Comparison of ENCODE assay signal across 11 cellular contexts in the genomic region with DNA sequence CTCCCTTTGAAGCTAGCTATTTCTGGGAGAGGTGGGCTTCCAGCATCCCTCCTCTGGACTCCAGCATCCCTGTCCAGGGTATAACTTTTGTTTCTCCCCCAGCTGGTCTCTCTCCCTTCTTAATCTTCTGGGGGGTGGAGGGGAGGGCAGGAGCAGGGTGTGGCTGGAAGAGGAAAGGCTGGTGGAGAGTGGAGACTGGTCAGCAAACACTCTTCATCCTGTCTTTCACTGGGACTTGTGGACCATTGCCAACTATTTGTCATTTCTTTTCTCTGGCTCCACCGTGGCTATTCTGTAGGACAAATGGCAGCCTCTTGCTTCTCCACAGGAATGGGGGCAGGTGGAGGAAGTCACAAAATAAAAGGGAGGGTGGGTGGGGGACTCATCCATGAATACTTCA. TPM values are rescaled to one million over a fixed set of nuclear protein-coding genes. Genes with fewer than 3 reads are reported as not detected.
DNase-seq lines count a peak whose midpoint lies in the region; ATAC-seq, FAIRE-seq and TF ChIP-seq lines count a peak whose summit lies in the region.
"Had no signal": no experiment of that assay in that cellular context is flagged by ENCODE, and none has a peak within 500 bp of the region (broad histone marks: within the 10 kb centered on the region; RNA-seq: fewer than 3 reads in every experiment).

No MANE protein-coding gene starts in this region.

- no peaks in the 10 kb centered on the region for H3K27me3 ChIP-seq in IMR-90 (ENCODE audit: control insufficient read depth, insufficient read depth, low read length)
- H3K27me3 ChIP-seq in astrocyte (ENCODE audit: insufficient read depth, low read length) = no peaks in the 10 kb centered on the region
- no peaks in the 10 kb centered on the region for H3K27me3 ChIP-seq in testis
- no peaks in the 10 kb centered on the region for H3K27me3 ChIP-seq in HAP-1 (ENCODE audit: low read depth)

- peak overlapping the region; percentile 69; the same call in 2 of the 3 replicates for H2BK15ac ChIP-seq in IMR-90 (ENCODE audit: low read depth, low read length)

- in situ Hi-C loops in IMR-90 (cut with MboI; ENCODE audit: low sequenced_read_pairs) (no loop called here), HAP-1 (cut with MboI; ENCODE audit: low sequenced_read_pairs) (no loop called here)

- POLR2A ChIA-PET in IMR-90 (lab: Charles Lee; ENCODE audit: unreplicated experiment) = no interaction called here

- H3K9me3 Mint-ChIP-seq in astrocyte (ENCODE audit: unreplicated experiment) = no peaks in the 10 kb centered on the region

- peak overlapping the region; percentile 81 for H2AFZ ChIP-seq in IMR-90 (replicated peaks; ENCODE audit: low read length, poor library complexity)
- no peak overlapping the region for H2AFZ ChIP-seq in astrocyte (ENCODE audit: low read depth, low read length)

- no peak for ATAC-seq in IMR-90 (ENCODE audit: low read depth)
- peak; percentile 72 for ATAC-seq in left ventricle myocardium superior
- no peak for ATAC-seq in GM19455 (IDR thresholded peaks at IDR 0.05; ENCODE audit: unreplicated experiment)

- dilution Hi-C loops in IMR-90 (cut with HindIII; ENCODE audit: low sequenced_read_pairs, unreplicated experiment) = no loop called here

- FAIRE-seq in astrocyte (lab: Jason Lieb, UNC) = no peak
- FAIRE-seq: GM18507 had no signal

- TF ChIP-seq CTCF in IMR-90 (conservative IDR thresholded peaks at IDR 0.05; ENCODE audit: low read depth, low read length) = no peak
- TF ChIP-seq CTCF in astrocyte (IDR thresholded peaks at IDR 0.05; ENCODE audit: insufficient read depth, low read depth, low read length) = no peak
- no peak for TF ChIP-seq CTCF in testis (IDR thresholded peaks at IDR 0.05)

- peaks cover 0 to 4% of the 10 kb centered on the region in 2 experiments; a peak in 2 of 4 replicates for H3K79me1 ChIP-seq in IMR-90 (ENCODE audit: low read depth in 1 of 2, low read length in 2 of 2)

- H4K91ac ChIP-seq in IMR-90 (ENCODE audit: insufficient read depth, low read depth, low read length) = peak overlapping the region; percentile 86

- TF ChIP-seq POLR2A in IMR-90 (IDR thresholded peaks at IDR 0.05; ENCODE audit: low read depth, low read length) (no peak), testis (IDR thresholded peaks at IDR 0.05) (no peak)

- peak overlapping the region; percentile 51 for H2AK9ac ChIP-seq in IMR-90 (replicated peaks; ENCODE audit: low read depth, low read length, poor library complexity)

- no CpG with 5 or more reads among the region's 1 CpG for WGBS in IMR-90 (ENCODE audit: extremely low coverage in 2 of 2, insufficient read length in 1 of 2), 2 experiments
- WGBS in testis, 2 donors = 31 to 36% methylated on average over 1 of the region's 1 CpG

- peak overlapping the region; percentile 75 for H3K4ac ChIP-seq in IMR-90 (ENCODE audit: low read depth, low read length)

- H3K9me1 ChIP-seq in IMR-90 (ENCODE audit: insufficient read depth, low read length) = peaks cover 16% of the 10 kb centered on the region

- H3K4me3 Mint-ChIP-seq in astrocyte (ENCODE audit: unreplicated experiment) = no peak overlapping the region

- H4K8ac ChIP-seq in IMR-90 (ENCODE audit: low read depth in 2 of 2, low read length in 2 of 2) = peak overlapping the region; percentile 47 to 85; a peak in 2 of 4 replicates

- H2BK5ac ChIP-seq in IMR-90 (ENCODE audit: low read depth, low read length, poor library complexity, severe bottlenecking) = no peak overlapping the region

- 0 out of 2 replicates have a peak overlapping the region, but pooled peaks have one; percentile 0 for H4K5ac ChIP-seq in IMR-90 (ENCODE audit: low read depth, low read length)

- peak overlapping the region; percentile 19 for H3K27ac Mint-ChIP-seq in astrocyte (ENCODE audit: unreplicated experiment)

- H3K14ac ChIP-seq in IMR-90 (replicated peaks; ENCODE audit: low read depth, low read length) = peak overlapping the region; percentile 79

- H3K9me3 ChIP-seq in IMR-90 (ENCODE audit: control insufficient read depth, insufficient read depth, low read length) = no peaks in the 10 kb centered on the region
- no peaks in the 10 kb centered on the region for H3K9me3 ChIP-seq in astrocyte (ENCODE audit: insufficient read depth, low read depth, low read length)
- no peaks in the 10 kb centered on the region for H3K9me3 ChIP-seq in testis
- no peaks in the 10 kb centered on the region for H3K9me3 ChIP-seq in HAP-1

- H3K9ac ChIP-seq in IMR-90 (ENCODE audit: low read depth, low read length) = no peak overlapping the region
- peak overlapping the region; percentile 15 for H3K9ac ChIP-seq in astrocyte (ENCODE audit: low read length)

- peak overlapping the region; percentile 54; the same call in 1 of the 2 replicates for H3K18ac ChIP-seq in IMR-90 (ENCODE audit: low read depth, low read length)

- H3K4me1 Mint-ChIP-seq in astrocyte (ENCODE audit: low read depth, unreplicated experiment) = peaks cover 23% of the 10 kb centered on the region

- intact Hi-C loops in IMR-90 (cut with micrococcal nuclease) = loop anchor here (1.0 kb wide), 1 partner anchor 12 kb away; no protein-coding TSS in a partner anchor
- intact Hi-C loops in left ventricle myocardium superior (cut with micrococcal nuclease) = no loop called here
- intact Hi-C loops in testis (cut with DNase I; ENCODE audit: low total_unique reads) = no loop called here

- peak overlapping the region; percentile 73 for H2AK5ac ChIP-seq in IMR-90 (ENCODE audit: low read depth, low read length)

- TF ChIP-seq RAD21 in IMR-90 (IDR thresholded peaks at IDR 0.05; ENCODE audit: low read length) = no peak

- no peaks in the 10 kb centered on the region for H3K79me2 ChIP-seq in astrocyte (ENCODE audit: insufficient read depth, low read length)

- no TSS peak for BruUV-seq in IMR-90 (replicated peaks; lab: Mats Ljungman, UMichigan)

- CTCF ChIA-PET in IMR-90 (lab: Yijun Ruan, JAX) = interaction anchor here (0.6 to 1.4 kb wide), 6 partner anchors 10 to 196 kb away, joined by 3 to 4 read pairs (median 4); no protein-coding TSS in a partner anchor

- no peak overlapping the region for H3K56ac ChIP-seq in IMR-90 (ENCODE audit: extremely low read depth, insufficient read depth, low read length)

- H3K36me3 Mint-ChIP-seq in astrocyte (ENCODE audit: low read depth, unreplicated experiment) = no peaks in the 10 kb centered on the region

- H3K27ac ChIP-seq in IMR-90 (ENCODE audit: insufficient read depth, low read length) = peak overlapping the region; percentile 6; the same call in 1 of the 2 replicates
- H3K27ac ChIP-seq in astrocyte (ENCODE audit: low read depth, low read length) = peak overlapping the region; percentile 5
- peak overlapping the region; percentile 59 to 73 for H3K27ac ChIP-seq in testis

- no peaks in the 10 kb centered on the region for H4K20me1 ChIP-seq in IMR-90 (ENCODE audit: insufficient read depth, low read length)
- H4K20me1 ChIP-seq in astrocyte (ENCODE audit: insufficient read depth, low read length) = no peaks in the 10 kb centered on the region

- peaks cover 5% of the 10 kb centered on the region for H3K27me3 Mint-ChIP-seq in astrocyte (ENCODE audit: low read depth, unreplicated experiment)

- H3K4me2 ChIP-seq in IMR-90 (ENCODE audit: low read depth, low read length) = no peak overlapping the region
- H3K4me2 ChIP-seq in astrocyte (ENCODE audit: low read length) = peak overlapping the region; percentile 51

- DNase-seq in IMR-90 (no peak), astrocyte (ENCODE audit: low read depth) (no peak), left ventricle myocardium superior (no peak), testis (no peak), HAP-1 (ENCODE audit: low spot score in 2 of 2) (no peak), AG08396 (ENCODE audit: low spot score) (no peak)
- DNase-seq: activated CD8-positive, alpha-beta memory T cell treated with anti-CD3 and anti-CD28 coated beads for 24 hours; DMS79 had no signal

- no peak overlapping the region; the same call in 1 of the 2 replicates for H3K23ac ChIP-seq in IMR-90 (ENCODE audit: low read depth, low read length)

- H3K4me1 ChIP-seq in IMR-90 (ENCODE audit: control insufficient read depth, insufficient read depth, low read length) = peaks cover 20% of the 10 kb centered on the region
- peaks cover 24% of the 10 kb centered on the region for H3K4me1 ChIP-seq in astrocyte (ENCODE audit: insufficient read depth, low read length)
- H3K4me1 ChIP-seq in testis = peaks cover 5% of the 10 kb centered on the region
- no peaks in the 10 kb centered on the region for H3K4me1 ChIP-seq in HAP-1

- peak overlapping the region; percentile 81 for H2BK20ac ChIP-seq in IMR-90 (ENCODE audit: low read depth, low read length)

- no peaks in the 10 kb centered on the region for H3K36me3 ChIP-seq in IMR-90 (ENCODE audit: control insufficient read depth, insufficient read depth, low read length)
- no peaks in the 10 kb centered on the region for H3K36me3 ChIP-seq in astrocyte (ENCODE audit: insufficient read depth, low read length)
- H3K36me3 ChIP-seq in testis (ENCODE audit: low read depth, missing control alignments) = no peaks in the 10 kb centered on the region
- no peaks in the 10 kb centered on the region for H3K36me3 ChIP-seq in HAP-1 (replicated peaks)

- no peak overlapping the region for H3K4me3 ChIP-seq in IMR-90 (ENCODE audit: insufficient read depth, low read depth, low read length)
- no peak overlapping the region for H3K4me3 ChIP-seq in astrocyte (ENCODE audit: insufficient read depth, low read depth, low read length)
- no peak overlapping the region for H3K4me3 ChIP-seq in testis
- H3K4me3 ChIP-seq in HAP-1 = no peak overlapping the region

- peak overlapping the region; percentile 98 for H2BK120ac ChIP-seq in IMR-90 (ENCODE audit: low read depth, low read length)

RNA-seq across cellular contexts. Expression of a gene that starts 19.8 kb away (rescaled TPM):
- 2.8 and 3.2 TPM in 2 replicates for total RNA-seq in IMR-90 (2012; rRNA removed)
- 2.6 and 4.2 TPM in 2 replicates for polyA plus RNA-seq in IMR-90 (2012; rRNA removed)
- polyA plus RNA-seq in IMR-90 (2012; cell fraction: cytosol; rRNA removed) = 0.45 and 1.8 TPM in 2 replicates
- polyA plus RNA-seq in IMR-90 (2012; cell fraction: nucleus; rRNA removed; ENCODE audit: low replicate concordance) = 0.52 and 0.64 TPM in 2 replicates
- total RNA-seq in astrocyte = 4.3 and 4.9 TPM in 2 replicates
- total RNA-seq in left ventricle myocardium superior = 5.8 TPM
- total RNA-seq in testis = 1 to 10 TPM; 1.3 to 3.7 TPM
- polyA plus RNA-seq in testis (ENCODE audit: insufficient read depth, low read depth, low replicate concordance) = 7.8 TPM

RNA-seq across cellular contexts. Expression of a gene that starts 25.5 kb away (rescaled TPM):
- total RNA-seq in IMR-90 (2012; rRNA removed) (212 and 361 TPM in 2 replicates), astrocyte (171 and 180 TPM in 2 replicates), left ventricle myocardium superior (36.4 TPM), testis (10 to 100 TPM; 55.8 to 66.6 TPM)
- polyA plus RNA-seq in IMR-90 (2012; rRNA removed) (91.0 and 132 TPM in 2 replicates), testis (ENCODE audit: insufficient read depth, low read depth, low replicate concordance) (136 TPM)
- 38.8 and 57.1 TPM in 2 replicates for polyA plus RNA-seq in IMR-90 (2012; cell fraction: cytosol; rRNA removed)
- 9.7 and 50.2 TPM in 2 replicates for polyA plus RNA-seq in IMR-90 (2012; cell fraction: nucleus; rRNA removed; ENCODE audit: low replicate concordance)

RNA-seq across cellular contexts. Expression of a gene that starts 43.1 kb away (rescaled TPM):
- not detected in 2 replicates for total RNA-seq in IMR-90 (2012; rRNA removed)
- polyA plus RNA-seq in IMR-90 (2012; rRNA removed) = not detected in 2 replicates
- polyA plus RNA-seq in IMR-90 (2012; cell fraction: cytosol; rRNA removed) = not detected in 2 replicates
- polyA plus RNA-seq in IMR-90 (2012; cell fraction: nucleus; rRNA removed; ENCODE audit: low replicate concordance) = not detected in 2 replicates
- total RNA-seq in astrocyte = not detected in 2 replicates
- total RNA-seq in left ventricle myocardium superior = not detected
- 1 to 10 TPM; 4.9 to 5.0 TPM for total RNA-seq in testis
- 23.7 TPM for polyA plus RNA-seq in testis (ENCODE audit: insufficient read depth, low read depth, low replicate concordance)
- polyA plus RNA-seq: esophagus had no signal

Comparison
In these comparisons a context has a peak if more than half of its experiments do, and no peak if none do; other contexts are left out.
1. H3K27ac ChIP-seq: peak in every context shown above with its lines; median percentile 66 in testis; 6 in IMR-90; 5 in astrocyte.